Comparison of ENCODE assay signal across 11 cellular contexts in the genomic region with DNA sequence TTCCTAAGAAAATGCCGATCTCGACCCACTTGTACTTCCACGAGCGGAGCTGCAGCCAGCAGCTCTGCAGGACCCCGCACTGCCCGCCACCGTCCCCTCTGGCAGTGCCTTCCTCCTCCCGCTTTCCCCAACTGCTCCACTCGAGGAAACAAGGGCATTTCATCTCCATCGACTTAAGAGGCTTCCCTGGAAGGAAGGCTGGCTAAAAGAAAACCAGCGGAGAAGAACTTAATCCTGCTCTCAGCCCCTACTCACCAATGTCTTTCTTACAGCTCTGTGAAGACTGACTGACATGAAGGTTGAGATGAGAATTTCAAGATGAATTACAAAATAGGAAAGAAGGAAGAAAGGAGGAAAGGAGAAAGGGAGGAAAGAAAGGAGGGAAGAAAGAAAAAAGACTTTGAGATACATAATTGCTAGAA. TPM values are rescaled to one million over a fixed set of nuclear protein-coding genes. Genes with fewer than 3 reads are reported as not detected.
DNase-seq lines count a peak whose midpoint lies in the region; ATAC-seq and TF ChIP-seq lines count a peak whose summit lies in the region.
"Had no signal": no experiment of that assay in that cellular context is flagged by ENCODE, and none has a peak within 500 bp of the region (broad histone marks: within the 10 kb centered on the region; RNA-seq: fewer than 3 reads in every experiment).

No MANE protein-coding gene starts in this region.

- peaks cover 0 to 6% of the 10 kb centered on the region in 2 donors for H3K9me3 ChIP-seq in lung (ENCODE audit: control insufficient read depth in 2 of 2, insufficient read depth in 1 of 2, low read length in 1 of 2)
- no peaks in the 10 kb centered on the region for H3K9me3 ChIP-seq in tibial nerve

- POLR2A ChIA-PET in activated CD4-positive, alpha-beta T cell treated with anti-CD3 and anti-CD28 coated beads, Interleukin-2, amount 10 ng/mL, durations not matched to agents 7 days and 5 days (lab: Charles Lee) = no interaction called here

- no peak for DNase-seq in activated CD4-positive, alpha-beta T cell treated with anti-CD3 and anti-CD28 coated beads, Interleukin-2, amount 10 ng/mL, durations not matched to agents 7 days and 5 days
- DNase-seq in activated CD4-positive, alpha-beta T cell treated with anti-CD3 and anti-CD28 coated beads for 1 hour = no peak
- DNase-seq in choroid plexus epithelial cell (ENCODE audit: low read depth) (no peak), lung (ENCODE audit: low spot score) (no peak), tibial nerve (ENCODE audit: low spot score in 2 of 2) (no peak), NCI-H69 (lab: John Stamatoyannopoulos, UW) (no peak)
- no peak for DNase-seq in activated CD4-positive, alpha-beta T cell treated with anti-CD3 and anti-CD28 coated beads for 48 hours

- H3K4me1 ChIP-seq in lung (ENCODE audit: control insufficient read depth in 2 of 2, insufficient read depth in 2 of 2, low read length in 2 of 2) = peaks cover 0 to 14% of the 10 kb centered on the region in 2 donors
- H3K4me1 ChIP-seq in tibial nerve = peaks cover 0 to 59% (median 13%) of the 10 kb centered on the region in 4 donors
- H3K4me1 ChIP-seq: BLaER1 had no signal

- H3K4me3 ChIP-seq in choroid plexus epithelial cell (ENCODE audit: low read depth, low read length) = peak overlapping the region; percentile 54
- peak overlapping the region; percentile 42 for H3K4me3 ChIP-seq in lung
- H3K4me3 ChIP-seq in tibial nerve = peak overlapping the region; percentile 52 to 67 (median 58)
- H3K4me3 ChIP-seq: BLaER1 had no signal

- H3K4me3 Mint-ChIP-seq in activated CD4-positive, alpha-beta T cell treated with anti-CD3 and anti-CD28 coated beads, Interleukin-2, amount 10 ng/mL, durations not matched to agents 7 days and 5 days = peak overlapping the region; percentile 67

- H3K27ac Mint-ChIP-seq in activated CD4-positive, alpha-beta T cell treated with anti-CD3 and anti-CD28 coated beads, Interleukin-2, amount 10 ng/mL, durations not matched to agents 7 days and 5 days = no peak overlapping the region
- H3K27ac Mint-ChIP-seq: activated naive CD4-positive, alpha-beta T cell treated with anti-CD3 and anti-CD28 coated beads, Interleukin-2, amount 50 U/mL, for 72 hours had no signal

- no peaks in the 10 kb centered on the region for H3K9me3 Mint-ChIP-seq in activated CD4-positive, alpha-beta T cell treated with anti-CD3 and anti-CD28 coated beads, Interleukin-2, amount 10 ng/mL, durations not matched to agents 7 days and 5 days
- H3K9me3 Mint-ChIP-seq: activated naive CD4-positive, alpha-beta T cell treated with anti-CD3 and anti-CD28 coated beads, Interleukin-2, amount 50 U/mL, for 72 hours had no signal

- H3K27me3 Mint-ChIP-seq in activated CD4-positive, alpha-beta T cell treated with anti-CD3 and anti-CD28 coated beads, Interleukin-2, amount 10 ng/mL, durations not matched to agents 7 days and 5 days = peaks cover 62% of the 10 kb centered on the region

- H3K36me3 ChIP-seq in lung (ENCODE audit: control insufficient read depth in 2 of 2, insufficient read depth in 2 of 2, low read length in 2 of 2) (no peaks in the 10 kb centered on the region), tibial nerve (peaks cover 0 to 4% (median 0%) of the 10 kb centered on the region in 3 donors)

- peaks cover 9% of the 10 kb centered on the region for H3K4me1 Mint-ChIP-seq in activated CD4-positive, alpha-beta T cell treated with anti-CD3 and anti-CD28 coated beads, Interleukin-2, amount 10 ng/mL, durations not matched to agents 7 days and 5 days

- H3K36me3 Mint-ChIP-seq in activated CD4-positive, alpha-beta T cell treated with anti-CD3 and anti-CD28 coated beads, Interleukin-2, amount 10 ng/mL, durations not matched to agents 7 days and 5 days (ENCODE audit: low read depth) = peaks cover 3% of the 10 kb centered on the region

- no peak for TF ChIP-seq CTCF in choroid plexus epithelial cell (conservative IDR thresholded peaks at IDR 0.05; ENCODE audit: low read depth, low read length)
- no peak for TF ChIP-seq CTCF in lung (IDR thresholded peaks at IDR 0.05; ENCODE audit: control extremely low read depth, extremely low read depth)
- no peak for TF ChIP-seq CTCF in tibial nerve (IDR thresholded peaks at IDR 0.05)

- no peak for TF ChIP-seq EP300 in tibial nerve (IDR thresholded peaks at IDR 0.05)

- ATAC-seq in lung (ENCODE audit: insufficient read depth, low FRiP score) (no peak), GM19455 (IDR thresholded peaks at IDR 0.05; ENCODE audit: unreplicated experiment) (no peak)
- ATAC-seq: HCT116 had no signal

- WGBS in lung, 2 donors = 8 to 9% methylated on average over 11 of the region's 11 CpGs
- 3 to 11% methylated on average over 11 of the region's 11 CpGs for WGBS in tibial nerve, 2 donors

- TF ChIP-seq POLR2A in tibial nerve (IDR thresholded peaks at IDR 0.05) = no peak

- H3K27ac ChIP-seq in lung (ENCODE audit: low read depth in 1 of 2, low read length in 1 of 2) (peak overlapping the region in 1 of 2 donors; percentile 24), tibial nerve (peak overlapping the region; percentile 56 to 93 (median 83))
- H3K27ac ChIP-seq: BLaER1 had no signal

- CTCF ChIA-PET in activated CD4-positive, alpha-beta T cell treated with anti-CD3 and anti-CD28 coated beads, Interleukin-2, amount 10 ng/mL, durations not matched to agents 7 days and 5 days (lab: Charles Lee) = interaction anchor here (0.8 kb wide), 1 partner anchor 52 kb away, joined by 3 read pairs; no protein-coding TSS in a partner anchor

- peaks cover 2% of the 10 kb centered on the region for H3K27me3 ChIP-seq in lung (ENCODE audit: control insufficient read depth, insufficient read depth)
- H3K27me3 ChIP-seq in tibial nerve = peaks cover 0 to 90% of the 10 kb centered on the region in 2 donors

RNA-seq across cellular contexts. Expression of a gene that starts 15.6 kb away (rescaled TPM):
- not detected for total RNA-seq in activated CD4-positive, alpha-beta T cell treated with anti-CD3 and anti-CD28 coated beads, Interleukin-2, amount 10 ng/mL, durations not matched to agents 7 days and 5 days
- total RNA-seq in lung (1 to 10 TPM; 2.7 to 6.2 TPM), tibial nerve (10 to 100 TPM; 36.0 to 53.7 (median 50.2) TPM)
- 1 to 10 TPM; 1.4 to 2.2 TPM for polyA plus RNA-seq in lung

Comparison
In these comparisons a context has a peak if more than half of its experiments do, and no peak if none do; other contexts are left out.
1. RNA of a gene that starts 15.6 kb away (total RNA-seq): 36.0 to 53.7 TPM in tibial nerve; 2.7 to 6.2 TPM in lung and not detected in activated CD4-positive, alpha-beta T cell treated with anti-CD3 and anti-CD28 coated beads, Interleukin-2, amount 10 ng/mL, durations not matched to agents 7 days and 5 days; every median in the first group is over 4 times any median in the second.
2. Peak in every context shown above with its lines, with median percentiles within 50 percentile points of each other: H3K4me3 ChIP-seq.